Comparison of ENCODE assay signal across 8 cellular contexts in genomic region chr21:42107881-42108553, GRCh38. TPM values are rescaled to one million over a fixed set of nuclear protein-coding genes. Genes with fewer than 3 reads are reported as not detected.
DNase-seq lines count a peak whose midpoint lies in the region; ATAC-seq and TF ChIP-seq lines count a peak whose summit lies in the region.

No MANE protein-coding gene starts in this region.

- TF ChIP-seq EP300 in sigmoid colon (IDR thresholded peaks at IDR 0.05): no peak

- H3K27ac ChIP-seq in KOPT-K1 (ENCODE audit: low read depth, low read length, poor library complexity, severe bottlenecking): peak overlapping the region; percentile 84
- H3K27ac ChIP-seq in RWPE1: 0 out of 2 replicates have a peak overlapping the region, but pooled peaks have one; percentile 10
- H3K27ac ChIP-seq in sigmoid colon: no peak overlapping the region

- TF ChIP-seq POLR2A in sigmoid colon (IDR thresholded peaks at IDR 0.05): no peak

- CTCF ChIA-PET in RWPE1 (lab: Yijun Ruan, JAX): interaction anchor here (0.5 to 2.3 kb wide), 25 partner anchors 10 to 653 kb away, joined by 3 to 18 read pairs (median 4); partner anchors contain the start of gene ZBTB21

- H3K27me3 ChIP-seq in sigmoid colon: no peaks in the 10 kb centered on the region

- H3K9me3 ChIP-seq in KOPT-K1 (ENCODE audit: insufficient read depth, low read length, poor library complexity, severe bottlenecking): no peaks in the 10 kb centered on the region
- H3K9me3 ChIP-seq in sigmoid colon: no peaks in the 10 kb centered on the region

- intact Hi-C loops in head of caudate nucleus (cut with DNase I): no loop called here
- intact Hi-C loops in sigmoid colon (cut with DNase I): no loop called here

- H3K4me1 ChIP-seq in sigmoid colon: no peaks in the 10 kb centered on the region

- TF ChIP-seq CTCF in RWPE1 (conservative IDR thresholded peaks at IDR 0.05; ENCODE audit: low read depth): peak; percentile 87
- TF ChIP-seq CTCF in sigmoid colon (IDR thresholded peaks at IDR 0.05): peak in 3 of 4 experiments; percentile 41 to 52 (median 47)

- POLR2A ChIA-PET in RWPE1 (lab: Yijun Ruan, JAX; ENCODE audit: low non-redundant PET): no interaction called here

- DNase-seq in EL: peak; percentile 63
- DNase-seq in RWPE1 (ENCODE audit: low spot score): peak; percentile 88
- DNase-seq in activated effector memory CD4-positive, alpha-beta T cell treated with anti-CD3 and anti-CD28 coated beads, Interleukin-2, amount 50 U/mL, for 16 hours: peak; percentile 86
- DNase-seq in head of caudate nucleus: peak in 37 of 42 donors; percentile 17 to 84 (median 50)
- DNase-seq in sigmoid colon: no peak
- DNase-seq in T1000 (lab: John Stamatoyannopoulos, UW): no peak

- H3K4me3 ChIP-seq in sigmoid colon: no peak overlapping the region

- ATAC-seq in GM21723 (IDR thresholded peaks at IDR 0.05; ENCODE audit: unreplicated experiment): peak; percentile 93

- 24 to 27% methylated on average over 18 of the region's 18 CpGs for WGBS in sigmoid colon, 2 donors

- H3K36me3 ChIP-seq in KOPT-K1 (ENCODE audit: insufficient read depth, low read length): no peaks in the 10 kb centered on the region
- H3K36me3 ChIP-seq in sigmoid colon: no peaks in the 10 kb centered on the region

RNA-seq across cellular contexts. Expression of gene UMODL1, which starts 36.9 kb away (rescaled TPM):
- total RNA-seq in sigmoid colon: not detected
- polyA plus RNA-seq in sigmoid colon: under 1 TPM in 2 of 3 donors, not detected in 1; 0.13 to 0.23 TPM

Comparison
In these comparisons a context has a peak if more than half of its experiments do, and no peak if none do; other contexts are left out.
1. DNase-seq: peak in EL (single experiment), RWPE1 (single experiment), activated effector memory CD4-positive, alpha-beta T cell treated with anti-CD3 and anti-CD28 coated beads, Interleukin-2, amount 50 U/mL, for 16 hours (single experiment) and head of caudate nucleus (37 of 42); none in sigmoid colon (single experiment) and T1000 (single experiment).
2. H3K27ac ChIP-seq: peak in KOPT-K1 (single experiment) and RWPE1 (single experiment); none in sigmoid colon (0 of 4).